In the genomic region with DNA sequence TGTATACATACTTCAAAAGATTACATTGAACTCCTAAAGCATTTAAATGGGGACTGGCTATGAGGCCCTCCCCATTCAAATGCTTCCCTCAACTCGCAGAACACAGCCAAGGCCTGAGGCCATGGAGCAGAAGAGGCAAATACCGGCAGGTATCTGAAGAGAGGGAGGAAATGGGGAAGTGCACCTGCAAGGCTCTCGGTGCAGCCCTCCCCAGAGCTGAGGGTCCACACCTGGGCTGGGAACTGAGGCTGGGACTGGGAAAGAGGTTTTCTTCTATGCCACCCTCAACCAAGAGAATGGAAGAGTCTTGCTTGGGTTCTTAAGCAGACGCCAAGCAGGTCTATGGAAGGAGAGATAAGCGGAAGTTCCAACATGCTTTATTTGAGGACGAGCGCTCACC, we compare ENCODE assay signal across 2 cellular contexts.
TF ChIP-seq lines count a peak whose summit lies in the region.

No MANE protein-coding gene starts in this region.

TF ChIP-seq in K562, 482 proteins besides CTCF, POLR2A, EP300 and RAD21:
- TF ChIP-seq SPI1 (IDR thresholded peaks at IDR 0.05; ENCODE audit: borderline replicate concordance, low read depth, low read length) (peak; percentile 76; the same call in 1 of the 2 replicates), BCL6 (CRISPR knock-in tag; IDR thresholded peaks at IDR 0.05) (no peak), ZC3H8 (IDR thresholded peaks at IDR 0.05) (no peak), TAF9B (IDR thresholded peaks at IDR 0.05; ENCODE audit: partially characterized antibody) (no peak)
- TF ChIP-seq, protein P1, sequence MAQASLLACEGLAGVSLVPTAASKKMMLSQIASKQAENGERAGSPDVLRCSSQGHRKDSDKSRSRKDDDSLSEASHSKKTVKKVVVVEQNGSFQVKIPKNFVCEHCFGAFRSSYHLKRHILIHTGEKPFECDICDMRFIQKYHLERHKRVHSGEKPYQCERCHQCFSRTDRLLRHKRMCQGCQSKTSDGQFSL (CRISPR knock-in tag; IDR thresholded peaks at IDR 0.05): no peak
- TF ChIP-seq, protein P1 (tag; IDR thresholded peaks at IDR 0.05): no peak

TF ChIP-seq in WTC11, 78 proteins besides CTCF, POLR2A, EP300 and RAD21:
- TF ChIP-seq, protein P2, sequence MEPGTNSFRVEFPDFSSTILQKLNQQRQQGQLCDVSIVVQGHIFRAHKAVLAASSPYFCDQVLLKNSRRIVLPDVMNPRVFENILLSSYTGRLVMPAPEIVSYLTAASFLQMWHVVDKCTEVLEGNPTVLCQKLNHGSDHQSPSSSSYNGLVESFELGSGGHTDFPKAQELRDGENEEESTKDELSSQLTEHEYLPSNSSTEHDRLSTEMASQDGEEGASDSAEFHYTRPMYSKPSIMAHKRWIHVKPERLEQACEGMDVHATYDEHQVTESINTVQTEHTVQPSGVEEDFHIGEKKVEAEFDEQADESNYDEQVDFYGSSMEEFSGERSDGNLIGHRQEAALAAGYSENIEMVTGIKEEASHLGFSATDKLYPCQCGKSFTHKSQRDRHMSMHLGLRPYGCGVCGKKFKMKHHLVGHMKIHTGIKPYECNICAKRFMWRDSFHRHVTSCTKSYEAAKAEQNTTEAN (CRISPR knock-in tag; IDR thresholded peaks at IDR 0.05): no peak
- TF ChIP-seq NFATC4 (CRISPR knock-in tag; IDR thresholded peaks at IDR 0.05) (no peak), MLX (CRISPR knock-in tag; IDR thresholded peaks at IDR 0.05) (no peak), FOXJ3 (CRISPR knock-in tag; IDR thresholded peaks at IDR 0.05; ENCODE audit: borderline replicate concordance) (no peak), PRRX2 (CRISPR knock-in tag; IDR thresholded peaks at IDR 0.05) (no peak), HMGXB4 (CRISPR knock-in tag; IDR thresholded peaks at IDR 0.05) (no peak), TEAD1 (CRISPR knock-in tag; IDR thresholded peaks at IDR 0.05) (no peak), ZNF425 (CRISPR knock-in tag; conservative IDR thresholded peaks at IDR 0.05) (no peak), ZNF317 (CRISPR knock-in tag; IDR thresholded peaks at IDR 0.05; ENCODE audit: borderline replicate concordance, low read depth) (no peak), KAT7 (CRISPR knock-in tag; IDR thresholded peaks at IDR 0.05; ENCODE audit: borderline replicate concordance) (no peak), MYBL2 (CRISPR knock-in tag; IDR thresholded peaks at IDR 0.05) (no peak), EMX1 (CRISPR knock-in tag; IDR thresholded peaks at IDR 0.05) (no peak)
- TF ChIP-seq, protein P3, sequence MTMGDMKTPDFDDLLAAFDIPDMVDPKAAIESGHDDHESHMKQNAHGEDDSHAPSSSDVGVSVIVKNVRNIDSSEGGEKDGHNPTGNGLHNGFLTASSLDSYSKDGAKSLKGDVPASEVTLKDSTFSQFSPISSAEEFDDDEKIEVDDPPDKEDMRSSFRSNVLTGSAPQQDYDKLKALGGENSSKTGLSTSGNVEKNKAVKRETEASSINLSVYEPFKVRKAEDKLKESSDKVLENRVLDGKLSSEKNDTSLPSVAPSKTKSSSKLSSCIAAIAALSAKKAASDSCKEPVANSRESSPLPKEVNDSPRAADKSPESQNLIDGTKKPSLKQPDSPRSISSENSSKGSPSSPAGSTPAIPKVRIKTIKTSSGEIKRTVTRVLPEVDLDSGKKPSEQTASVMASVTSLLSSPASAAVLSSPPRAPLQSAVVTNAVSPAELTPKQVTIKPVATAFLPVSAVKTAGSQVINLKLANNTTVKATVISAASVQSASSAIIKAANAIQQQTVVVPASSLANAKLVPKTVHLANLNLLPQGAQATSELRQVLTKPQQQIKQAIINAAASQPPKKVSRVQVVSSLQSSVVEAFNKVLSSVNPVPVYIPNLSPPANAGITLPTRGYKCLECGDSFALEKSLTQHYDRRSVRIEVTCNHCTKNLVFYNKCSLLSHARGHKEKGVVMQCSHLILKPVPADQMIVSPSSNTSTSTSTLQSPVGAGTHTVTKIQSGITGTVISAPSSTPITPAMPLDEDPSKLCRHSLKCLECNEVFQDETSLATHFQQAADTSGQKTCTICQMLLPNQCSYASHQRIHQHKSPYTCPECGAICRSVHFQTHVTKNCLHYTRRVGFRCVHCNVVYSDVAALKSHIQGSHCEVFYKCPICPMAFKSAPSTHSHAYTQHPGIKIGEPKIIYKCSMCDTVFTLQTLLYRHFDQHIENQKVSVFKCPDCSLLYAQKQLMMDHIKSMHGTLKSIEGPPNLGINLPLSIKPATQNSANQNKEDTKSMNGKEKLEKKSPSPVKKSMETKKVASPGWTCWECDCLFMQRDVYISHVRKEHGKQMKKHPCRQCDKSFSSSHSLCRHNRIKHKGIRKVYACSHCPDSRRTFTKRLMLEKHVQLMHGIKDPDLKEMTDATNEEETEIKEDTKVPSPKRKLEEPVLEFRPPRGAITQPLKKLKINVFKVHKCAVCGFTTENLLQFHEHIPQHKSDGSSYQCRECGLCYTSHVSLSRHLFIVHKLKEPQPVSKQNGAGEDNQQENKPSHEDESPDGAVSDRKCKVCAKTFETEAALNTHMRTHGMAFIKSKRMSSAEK (CRISPR knock-in tag; IDR thresholded peaks at IDR 0.05; ENCODE audit: borderline replicate concordance): no peak
